1 cellular context compared by ENCODE assay signal in genomic region chr4:80990851-80991250, GRCh38.
TF ChIP-seq lines count a peak whose summit lies in the region.

No MANE protein-coding gene starts in this region.

TF ChIP-seq in GM23338, 12 proteins besides CTCF, POLR2A, EP300 and RAD21 (continued from another document):
- TF ChIP-seq ZNF462 (CRISPR knock-in tag; IDR thresholded peaks at IDR 0.05) = no peak
- TF ChIP-seq JUNB (IDR thresholded peaks at IDR 0.05; ENCODE audit: unreplicated experiment) = no peak
- no peak for TF ChIP-seq EZH2 (IDR thresholded peaks at IDR 0.05; ENCODE audit: low read depth, unreplicated experiment)
